In genomic region chr6:5656226-5656625, GRCh38 we compare ENCODE assay signal across 19 cellular contexts.
"Had no signal": no experiment of that assay in that cellular context is flagged by ENCODE, and none has a peak within 500 bp of the region (broad histone marks: within the 10 kb centered on the region; RNA-seq: fewer than 3 reads in every experiment).

No MANE protein-coding gene starts in this region.

- H3K27me3 ChIP-seq: cardiac muscle cell, heart left ventricle, neutrophil, ovary had no signal

- FAIRE-seq: kidney had no signal

- H3K27ac ChIP-seq: cardiac muscle cell, epithelial cell of prostate, heart left ventricle, neutrophil, ovary, prostate gland, thoracic aorta had no signal

- H3K27me3 Mint-ChIP-seq: activated naive CD8-positive, alpha-beta T cell treated with anti-CD3 and anti-CD28 coated beads, Interleukin-2, amount 10 ng/mL, durations not matched to agents 7 days and 5 days had no signal

- ATAC-seq: activated T-cell treated with anti-CD3 and anti-CD28 coated beads, Interleukin-2, amount 50 U/mL, for 4 hours; heart left ventricle; left lobe of liver; natural killer cell treated with Interleukin-12 subunit alpha and Interleukin-12 subunit beta and Interleukin-15 and Interleukin-18, amount 100 ng/mL, for 72 hours had no signal

- H3K36me3 ChIP-seq: cardiac muscle cell, heart left ventricle, neutrophil, ovary, prostate gland, thoracic aorta had no signal

- H3K4me1 ChIP-seq: prostate gland had no signal

- H3K4me3 ChIP-seq: cardiac muscle cell, heart left ventricle, ovary, prostate gland, thoracic aorta had no signal

- H3K36me3 Mint-ChIP-seq: natural killer cell treated with Interleukin-12 subunit alpha and Interleukin-12 subunit beta and Interleukin-15 and Interleukin-18, amount 100 ng/mL, for 72 hours had no signal

- H3K4me3 Mint-ChIP-seq: activated naive CD8-positive, alpha-beta T cell treated with anti-CD3 and anti-CD28 coated beads, Interleukin-2, amount 10 ng/mL, durations not matched to agents 7 days and 5 days; activated T-cell treated with anti-CD3 and anti-CD28 coated beads, Interleukin-2, amount 50 U/mL, for 4 hours; natural killer cell treated with Interleukin-12 subunit alpha and Interleukin-12 subunit beta and Interleukin-15 and Interleukin-18, amount 100 ng/mL, for 72 hours had no signal

- H3K27ac Mint-ChIP-seq: activated naive CD8-positive, alpha-beta T cell treated with anti-CD3 and anti-CD28 coated beads, Interleukin-2, amount 10 ng/mL, durations not matched to agents 7 days and 5 days; natural killer cell treated with Interleukin-12 subunit alpha and Interleukin-12 subunit beta and Interleukin-15 and Interleukin-18, amount 100 ng/mL, for 72 hours had no signal

- DNase-seq: activated CD8-positive, alpha-beta memory T cell treated with anti-CD3 and anti-CD28 coated beads, Interleukin-2, amount 50 U/mL, for 4 hours; activated naive CD4-positive, alpha-beta T cell treated with Interleukin-2 at 50 U/mL for 16 hours; activated naive CD8-positive, alpha-beta T cell treated with anti-CD3 and anti-CD28 coated beads, Interleukin-2, amount 10 ng/mL, durations not matched to agents 7 days and 5 days; activated T-cell treated with anti-CD3 and anti-CD28 coated beads, Interleukin-2, amount 50 U/mL, for 4 hours; cortex of kidney; heart left ventricle; kidney; mammary epithelial cell; ovary; stimulated activated CD4-positive, alpha-beta T cell treated with anti-CD3 and anti-CD28 coated beads, Interleukin-4, amount 100 ng/mL, for 24 hours; stimulated activated naive CD4-positive, alpha-beta T cell treated with Interleukin-2 at 50 U/mL for 16 hours; T-helper 9 cell had no signal

- H3K9me3 Mint-ChIP-seq: activated T-cell treated with anti-CD3 and anti-CD28 coated beads, Interleukin-2, amount 50 U/mL, for 4 hours; natural killer cell treated with Interleukin-12 subunit alpha and Interleukin-12 subunit beta and Interleukin-15 and Interleukin-18, amount 100 ng/mL, for 72 hours had no signal
